ENCODE assay signal across 9 cellular contexts in genomic region chr9:130824616-130825015, GRCh38. TPM values are rescaled to one million over a fixed set of nuclear protein-coding genes. Genes with fewer than 3 reads are reported as not detected.
A peak's percentile ranks its signal among the peaks of the same experiment; 100 is the strongest.
DNase-seq lines count a peak whose midpoint lies in the region; ATAC-seq, FAIRE-seq and TF ChIP-seq lines count a peak whose summit lies in the region.
"Had no signal": no experiment of that assay in that cellular context is flagged by ENCODE, and none has a peak within 500 bp of the region (broad histone marks: within the 10 kb centered on the region; RNA-seq: fewer than 3 reads in every experiment).

No MANE protein-coding gene starts in this region.

- TF ChIP-seq POLR2A in HCT116 (IDR thresholded peaks at IDR 0.05; ENCODE audit: borderline replicate concordance, extremely low read depth, insufficient read depth, insufficient read length) (no peak), body of pancreas (IDR thresholded peaks at IDR 0.05) (no peak)

- peaks cover 24 to 28% of the 10 kb centered on the region in 2 experiments for H3K4me1 ChIP-seq in HCT116 (ENCODE audit: control insufficient read depth in 1 of 2, insufficient read depth in 2 of 2, low read length in 2 of 2)
- H3K4me1 ChIP-seq in body of pancreas, result peaks cover 19% of the 10 kb centered on the region

- H4K20me1 ChIP-seq in HCT116 (ENCODE audit: insufficient read depth), result no peaks in the 10 kb centered on the region

- no peaks in the 10 kb centered on the region for H3K27me3 ChIP-seq in HCT116 (ENCODE audit: insufficient read depth, low read length)
- H3K27me3 ChIP-seq in body of pancreas, result no peaks in the 10 kb centered on the region

- TF ChIP-seq CTCF in HCT116 (IDR thresholded peaks at IDR 0.05 in 2 of 3, conservative IDR thresholded peaks at IDR 0.05 in 1 of 3; ENCODE audit: borderline replicate concordance in 1 of 3, insufficient read depth in 1 of 3, low read depth in 2 of 3, low read length in 2 of 3), result no peak
- no peak for TF ChIP-seq CTCF in body of pancreas (IDR thresholded peaks at IDR 0.05)

- POLR2A ChIA-PET in HCT116 (lab: Charles Lee), result no interaction called here

- BruUV-seq in HCT116 (replicated peaks; lab: Mats Ljungman, UMichigan), result no TSS peak

- H3K9ac ChIP-seq in HCT116 (ENCODE audit: low read length), result 0 out of 2 replicates have a peak overlapping the region, but pooled peaks have one; percentile 1

- no peak overlapping the region for H2AFZ ChIP-seq in HCT116 (ENCODE audit: low read depth, low read length, poor library complexity, severe bottlenecking)

- FAIRE-seq in islet of Langerhans (lab: Jason Lieb, UNC), result peak; percentile 62

- no peak for TF ChIP-seq RAD21 in HCT116 (IDR thresholded peaks at IDR 0.05; ENCODE audit: low read depth)

- H3K27ac ChIP-seq in HCT116 (ENCODE audit: low read depth, low read length), result no peak overlapping the region; the same call in 1 of the 2 replicates
- peak overlapping the region in 3 of 4 donors; percentile 19 to 39 (median 25) for H3K27ac ChIP-seq in body of pancreas
- peak overlapping the region in 18 of 21 experiments; percentile 18 to 80 (median 60) for H3K27ac ChIP-seq in skin epidermis

- no peaks in the 10 kb centered on the region for H3K9me2 ChIP-seq in HCT116 (ENCODE audit: insufficient read depth)

- H3K36me3 ChIP-seq in HCT116 (ENCODE audit: control insufficient read depth in 1 of 2, insufficient read depth in 2 of 2, low read length in 2 of 2) (no peaks in the 10 kb centered on the region), body of pancreas (replicated peaks in 1 of 2; ENCODE audit: insufficient read depth in 1 of 2, low read depth in 2 of 2) (no peaks in the 10 kb centered on the region)

- ATAC-seq in HCT116, result peak; percentile 30; the same call in 1 of the 2 replicates
- no peak for ATAC-seq in body of pancreas
- ATAC-seq in HG03139 (IDR thresholded peaks at IDR 0.05; ENCODE audit: unreplicated experiment), result no peak

- RAD21 ChIA-PET in HCT116 (lab: Charles Lee; ENCODE audit: low non-redundant PET in 1 of 2, low total read pairs in 2 of 2, uncharacterized antibody in 2 of 2, unreplicated experiment in 2 of 2), result no interaction called here

- H3K4me3 ChIP-seq in HCT116 (replicated peaks in 1 of 2; ENCODE audit: low read depth in 1 of 2, low read length in 2 of 2) (no peak overlapping the region), body of pancreas (no peak overlapping the region), skin epidermis (no peak overlapping the region)
- H3K4me3 ChIP-seq: lung had no signal

- WGBS in body of pancreas, 2 donors, result 45 to 47% methylated on average over 4 of the region's 4 CpGs

- intact Hi-C loops in HCT116 (cut with micrococcal nuclease) (no loop called here), body of pancreas (cut with DNase I) (no loop called here)

- peak overlapping the region; percentile 59 for H3K4me2 ChIP-seq in HCT116 (ENCODE audit: low read length)

- CTCF ChIA-PET in HCT116 (lab: Charles Lee), result no interaction called here

- peaks cover 20% of the 10 kb centered on the region; the same call in 1 of the 2 replicates for H3K79me2 ChIP-seq in HCT116 (ENCODE audit: insufficient read depth, low read length)

- H3K9me3 ChIP-seq in HCT116 (ENCODE audit: control insufficient read depth in 1 of 2, insufficient read depth in 1 of 2, low read depth in 1 of 2, low read length in 2 of 2) (peaks cover 0 to 5% of the 10 kb centered on the region in 2 experiments; a peak in 1 of 4 replicates), body of pancreas (no peaks in the 10 kb centered on the region)

- no peak for DNase-seq in HCT116 (ENCODE audit: low read depth, low spot score)
- no peak for DNase-seq in body of pancreas
- no peak for DNase-seq in T-helper 1 cell
- no peak for DNase-seq in stimulated activated CD4-positive, alpha-beta T cell treated with anti-CD3 and anti-CD28 coated beads, Interleukin-2, amount 100 ng/mL, for 48 hours
- DNase-seq in NCI-H2107 (lab: John Stamatoyannopoulos, UW), result no peak

TF ChIP-seq in HCT116, 20 proteins besides CTCF, POLR2A, EP300 and RAD21:
- TF ChIP-seq FOSL1 (IDR thresholded peaks at IDR 0.05; ENCODE audit: low read depth), result no peak
- no peak for TF ChIP-seq ZNF274 (IDR thresholded peaks at IDR 0.05; ENCODE audit: low read depth, low read length)
- TF ChIP-seq SP1 (IDR thresholded peaks at IDR 0.05; ENCODE audit: low read depth), result no peak
- no peak for TF ChIP-seq SRF (IDR thresholded peaks at IDR 0.05; ENCODE audit: low read depth)
- no peak for TF ChIP-seq REST (IDR thresholded peaks at IDR 0.05; ENCODE audit: low read depth)
- TF ChIP-seq, protein P1, sequence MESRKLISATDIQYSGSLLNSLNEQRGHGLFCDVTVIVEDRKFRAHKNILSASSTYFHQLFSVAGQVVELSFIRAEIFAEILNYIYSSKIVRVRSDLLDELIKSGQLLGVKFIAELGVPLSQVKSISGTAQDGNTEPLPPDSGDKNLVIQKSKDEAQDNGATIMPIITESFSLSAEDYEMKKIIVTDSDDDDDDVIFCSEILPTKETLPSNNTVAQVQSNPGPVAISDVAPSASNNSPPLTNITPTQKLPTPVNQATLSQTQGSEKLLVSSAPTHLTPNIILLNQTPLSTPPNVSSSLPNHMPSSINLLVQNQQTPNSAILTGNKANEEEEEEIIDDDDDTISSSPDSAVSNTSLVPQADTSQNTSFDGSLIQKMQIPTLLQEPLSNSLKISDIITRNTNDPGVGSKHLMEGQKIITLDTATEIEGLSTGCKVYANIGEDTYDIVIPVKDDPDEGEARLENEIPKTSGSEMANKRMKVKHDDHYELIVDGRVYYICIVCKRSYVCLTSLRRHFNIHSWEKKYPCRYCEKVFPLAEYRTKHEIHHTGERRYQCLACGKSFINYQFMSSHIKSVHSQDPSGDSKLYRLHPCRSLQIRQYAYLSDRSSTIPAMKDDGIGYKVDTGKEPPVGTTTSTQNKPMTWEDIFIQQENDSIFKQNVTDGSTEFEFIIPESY (IDR thresholded peaks at IDR 0.05; ENCODE audit: extremely low read depth, insufficient replicate concordance, low read length), result no peak
- no peak for TF ChIP-seq CEBPB (IDR thresholded peaks at IDR 0.05; ENCODE audit: low read depth)
- no peak for TF ChIP-seq POLR2AphosphoS5 (IDR thresholded peaks at IDR 0.05; ENCODE audit: low read depth, low read length)
- TF ChIP-seq ELF1 (IDR thresholded peaks at IDR 0.05; ENCODE audit: borderline replicate concordance, low read depth), result no peak
- TF ChIP-seq, protein P2, sequence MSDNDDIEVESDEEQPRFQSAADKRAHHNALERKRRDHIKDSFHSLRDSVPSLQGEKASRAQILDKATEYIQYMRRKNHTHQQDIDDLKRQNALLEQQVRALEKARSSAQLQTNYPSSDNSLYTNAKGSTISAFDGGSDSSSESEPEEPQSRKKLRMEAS (IDR thresholded peaks at IDR 0.05), result no peak
- TF ChIP-seq ZFX (IDR thresholded peaks at IDR 0.05), result no peak
- TF ChIP-seq, protein P3, sequence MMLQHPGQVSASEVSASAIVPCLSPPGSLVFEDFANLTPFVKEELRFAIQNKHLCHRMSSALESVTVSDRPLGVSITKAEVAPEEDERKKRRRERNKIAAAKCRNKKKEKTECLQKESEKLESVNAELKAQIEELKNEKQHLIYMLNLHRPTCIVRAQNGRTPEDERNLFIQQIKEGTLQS (IDR thresholded peaks at IDR 0.05), result no peak
- no peak for TF ChIP-seq SIN3A (IDR thresholded peaks at IDR 0.05; ENCODE audit: low read depth)
- TF ChIP-seq YY1 (IDR thresholded peaks at IDR 0.05; ENCODE audit: extremely low read depth, insufficient replicate concordance, low read depth, low read length), result no peak
- TF ChIP-seq TCF7L2 (IDR thresholded peaks at IDR 0.05; ENCODE audit: borderline replicate concordance, extremely low read depth, insufficient read depth, insufficient read length), result no peak
- TF ChIP-seq EZH2phosphoT487 (IDR thresholded peaks at IDR 0.05; ENCODE audit: borderline replicate concordance), result no peak
- no peak for TF ChIP-seq CBX3 (IDR thresholded peaks at IDR 0.05; ENCODE audit: low read depth)
- no peak for TF ChIP-seq EZH2 (IDR thresholded peaks at IDR 0.05)

RNA-seq across cellular contexts. Expression of gene ABL1, which starts 10.4 kb away (rescaled TPM):
- total RNA-seq in HCT116 (2021; ENCODE audit: unreplicated experiment) (54.7 TPM), body of pancreas (10 to 100 TPM; 23.3 to 29.0 TPM)
- polyA plus RNA-seq in HCT116 (2012), result 23.9 and 28.3 TPM in 2 replicates
